Comparison of ENCODE assay signal across 18 cellular contexts in genomic region chr20:22833851-22834250, GRCh38.
DNase-seq lines count a peak whose midpoint lies in the region; ATAC-seq and TF ChIP-seq lines count a peak whose summit lies in the region.
"Had no signal": no experiment of that assay in that cellular context is flagged by ENCODE, and none has a peak within 500 bp of the region (broad histone marks: within the 10 kb centered on the region; RNA-seq: fewer than 3 reads in every experiment).

No MANE protein-coding gene starts in this region.

- H3K27me3 ChIP-seq in SK-N-SH (ENCODE audit: insufficient read depth) = peaks cover 13% of the 10 kb centered on the region; the same call in 1 of the 2 replicates
- H3K27me3 ChIP-seq in SJSA1 (replicated peaks) = no peaks in the 10 kb centered on the region
- no peaks in the 10 kb centered on the region for H3K27me3 ChIP-seq in endodermal cell (ENCODE audit: control insufficient read depth, insufficient read depth, low read length, poor library complexity, severe bottlenecking)

- peaks cover 41% of the 10 kb centered on the region for H3K4me1 Mint-ChIP-seq in endodermal cell
- H3K4me1 Mint-ChIP-seq in osteocyte (ENCODE audit: unreplicated experiment) = peaks cover 49% of the 10 kb centered on the region

- POLR2A ChIA-PET in SK-N-SH (lab: Yijun Ruan, JAX) (no interaction called here), RWPE1 (lab: Yijun Ruan, JAX; ENCODE audit: low non-redundant PET) (no interaction called here)

- H3K9ac ChIP-seq in SK-N-SH (no peak overlapping the region), endodermal cell (ENCODE audit: extremely low read depth, low read length, poor library complexity, severe bottlenecking) (no peak overlapping the region)

- no peaks in the 10 kb centered on the region for H3K4me1 ChIP-seq in SK-N-SH (ENCODE audit: control insufficient read depth in 1 of 2, insufficient read depth in 2 of 2, low read depth in 1 of 2, low read length in 1 of 2)
- H3K4me1 ChIP-seq in SJSA1 (replicated peaks) = peaks cover 44% of the 10 kb centered on the region
- H3K4me1 ChIP-seq in endodermal cell (ENCODE audit: control insufficient read depth, insufficient read depth, low read length) = no peaks in the 10 kb centered on the region

- H3K27ac Mint-ChIP-seq in endodermal cell (no peak overlapping the region), osteocyte (ENCODE audit: unreplicated experiment) (peak overlapping the region; percentile 50)

- no peaks in the 10 kb centered on the region for H3K79me2 ChIP-seq in SK-N-SH (ENCODE audit: insufficient read depth)

- H3K4me2 ChIP-seq in SK-N-SH = 0 out of 2 replicates have a peak overlapping the region, but pooled peaks have one; percentile 20

- H3K27me3 Mint-ChIP-seq in endodermal cell (ENCODE audit: insufficient read depth) (peaks cover 23% of the 10 kb centered on the region), osteocyte (ENCODE audit: unreplicated experiment) (no peaks in the 10 kb centered on the region)

- H3K9me2 ChIP-seq in SK-N-SH = no peaks in the 10 kb centered on the region

- no peaks in the 10 kb centered on the region for H3F3A ChIP-seq in SK-N-SH (replicated peaks; ENCODE audit: insufficient read depth)

- WGBS in SK-N-SH (ENCODE audit: low lambda C conversion rate) = 11% methylated on average over 8 of the region's 8 CpGs
- 78 to 94% methylated on average over 2 to 5 of the region's 8 CpGs for WGBS in endodermal cell (ENCODE audit: insufficient coverage in 1 of 2, insufficient read length in 1 of 2), 2 experiments

- H3K27ac ChIP-seq in SK-N-SH (ENCODE audit: low read depth in 2 of 2, low read length in 1 of 2) (no peak overlapping the region), SJSA1 (peak overlapping the region; percentile 7; the same call in 1 of the 2 replicates), endodermal cell (ENCODE audit: low read depth, low read length) (no peak overlapping the region), RWPE1 (no peak overlapping the region)

- H3K4me3 Mint-ChIP-seq in endodermal cell (no peak overlapping the region), osteocyte (ENCODE audit: unreplicated experiment) (no peak overlapping the region)

- no peak for ATAC-seq in SK-N-SH treated with all-trans-retinoic acid at 6 μM for 48 hours
- ATAC-seq in HG03565 (IDR thresholded peaks at IDR 0.05; ENCODE audit: unreplicated experiment) = no peak
- ATAC-seq in GM19463 (IDR thresholded peaks at IDR 0.05; ENCODE audit: unreplicated experiment) = no peak
- ATAC-seq: GM12878, HCT116 had no signal

- TF ChIP-seq RAD21 in SK-N-SH (IDR thresholded peaks at IDR 0.05; ENCODE audit: low read length) = no peak

- H3K9me3 ChIP-seq in SK-N-SH = no peaks in the 10 kb centered on the region
- no peaks in the 10 kb centered on the region for H3K9me3 ChIP-seq in SJSA1 (replicated peaks)
- no peaks in the 10 kb centered on the region for H3K9me3 ChIP-seq in endodermal cell (ENCODE audit: control insufficient read depth, low read length)

- DNase-seq in SK-N-SH (no peak), SJSA1 (ENCODE audit: low read depth in 1 of 2, low spot score in 2 of 2) (peak in 1 of 2 experiments; percentile 41), endodermal cell (peak; percentile 43), osteocyte (ENCODE audit: extremely low spot score, unreplicated experiment) (no peak), RWPE1 (ENCODE audit: low spot score) (no peak)
- DNase-seq: 8988T, C1 segment of cervical spinal cord, KBM-7, NCI-H1092, NCI-H2107, NCI-H226, NCI-H526, SHP77 had no signal

- no peak for TF ChIP-seq CTCF in SK-N-SH (IDR thresholded peaks at IDR 0.05)
- TF ChIP-seq CTCF in endodermal cell (conservative IDR thresholded peaks at IDR 0.05) = no peak
- no peak for TF ChIP-seq CTCF in osteocyte (IDR thresholded peaks at IDR 0.05)
- no peak for TF ChIP-seq CTCF in RWPE1 (conservative IDR thresholded peaks at IDR 0.05; ENCODE audit: low read depth)

- H3K9me3 Mint-ChIP-seq in endodermal cell (no peaks in the 10 kb centered on the region), osteocyte (ENCODE audit: unreplicated experiment) (no peaks in the 10 kb centered on the region)

- TF ChIP-seq EP300 in SK-N-SH (IDR thresholded peaks at IDR 0.05; ENCODE audit: borderline replicate concordance in 1 of 2, low read depth in 1 of 2, low read length in 1 of 2) = no peak

- H3K36me3 Mint-ChIP-seq in endodermal cell (ENCODE audit: low read depth) = no peaks in the 10 kb centered on the region
- H3K36me3 Mint-ChIP-seq in osteocyte (ENCODE audit: unreplicated experiment) = no peaks in the 10 kb centered on the region

- no peak overlapping the region for H2AFZ ChIP-seq in SK-N-SH (ENCODE audit: low read depth)

- CTCF ChIA-PET in SK-N-SH (lab: Yijun Ruan, JAX) = no interaction called here
- CTCF ChIA-PET in RWPE1 (lab: Yijun Ruan, JAX) = no interaction called here

- no peaks in the 10 kb centered on the region for H4K20me1 ChIP-seq in SK-N-SH (ENCODE audit: insufficient read depth)

- H3K4me3 ChIP-seq in SK-N-SH (ENCODE audit: low read depth in 2 of 2, low read length in 1 of 2) (no peak overlapping the region), SJSA1 (no peak overlapping the region), endodermal cell (ENCODE audit: low read length) (no peak overlapping the region)
- H3K4me3 ChIP-seq: GM12878 had no signal

- H3K36me3 ChIP-seq in SK-N-SH (replicated peaks in 1 of 2; ENCODE audit: control insufficient read depth in 1 of 2, insufficient read depth in 2 of 2, low read length in 1 of 2) = no peaks in the 10 kb centered on the region
- no peaks in the 10 kb centered on the region for H3K36me3 ChIP-seq in SJSA1
- H3K36me3 ChIP-seq in endodermal cell (ENCODE audit: control insufficient read depth, insufficient read depth, low read length) = no peaks in the 10 kb centered on the region

TF ChIP-seq in SK-N-SH, 30 proteins besides CTCF, POLR2A, EP300 and RAD21:
- no peak for TF ChIP-seq POLR2AphosphoS5 (IDR thresholded peaks at IDR 0.05; ENCODE audit: low read depth, low read length)
- no peak for TF ChIP-seq FOXJ3 (CRISPR knock-in tag; IDR thresholded peaks at IDR 0.05)
- no peak for TF ChIP-seq PBX3 (IDR thresholded peaks at IDR 0.05)
- no peak for TF ChIP-seq TAF1 (IDR thresholded peaks at IDR 0.05; ENCODE audit: borderline replicate concordance, low read depth, low read length)
- no peak for TF ChIP-seq RXRA (IDR thresholded peaks at IDR 0.05; ENCODE audit: borderline replicate concordance, low read depth)
- TF ChIP-seq TEAD4 (IDR thresholded peaks at IDR 0.05; ENCODE audit: borderline replicate concordance, insufficient read depth) = no peak
- no peak for TF ChIP-seq NRF1 (IDR thresholded peaks at IDR 0.05; ENCODE audit: low read depth, low read length)
- TF ChIP-seq RFX5 (IDR thresholded peaks at IDR 0.05; ENCODE audit: low read length) = no peak
- no peak for TF ChIP-seq TCF12 (IDR thresholded peaks at IDR 0.05)
TF ChIP-seq in SK-N-SH: peak in this region for 0.

TF ChIP-seq in SK-N-SH treated with all-trans-retinoic acid at 6 μM for 48 hours, 23 proteins besides CTCF, POLR2A, EP300 and RAD21 (continues in another document):
- TF ChIP-seq RARB (CRISPR knock-in tag; IDR thresholded peaks at IDR 0.05) = no peak
- TF ChIP-seq ZC3H10 (CRISPR knock-in tag; IDR thresholded peaks at IDR 0.05) = no peak
- no peak for TF ChIP-seq CREB5 (CRISPR knock-in tag; IDR thresholded peaks at IDR 0.05; ENCODE audit: low read depth)
- TF ChIP-seq ZFP3 (CRISPR knock-in tag; IDR thresholded peaks at IDR 0.05) = no peak
- TF ChIP-seq TCF4 (CRISPR knock-in tag; IDR thresholded peaks at IDR 0.05; ENCODE audit: borderline replicate concordance) = no peak
- no peak for TF ChIP-seq ZNF70 (CRISPR knock-in tag; IDR thresholded peaks at IDR 0.05)
- TF ChIP-seq PATZ1 (CRISPR knock-in tag; IDR thresholded peaks at IDR 0.05; ENCODE audit: borderline replicate concordance) = no peak
- TF ChIP-seq ESRRG (CRISPR knock-in tag; IDR thresholded peaks at IDR 0.05) = no peak
- TF ChIP-seq PPARA (CRISPR knock-in tag; IDR thresholded peaks at IDR 0.05; ENCODE audit: borderline replicate concordance) = no peak
- no peak for TF ChIP-seq SNAI2 (CRISPR knock-in tag; IDR thresholded peaks at IDR 0.05)
- TF ChIP-seq CSDC2 (CRISPR knock-in tag; IDR thresholded peaks at IDR 0.05) = no peak
- TF ChIP-seq OSR1 (CRISPR knock-in tag; IDR thresholded peaks at IDR 0.05) = no peak
